In the genomic region with DNA sequence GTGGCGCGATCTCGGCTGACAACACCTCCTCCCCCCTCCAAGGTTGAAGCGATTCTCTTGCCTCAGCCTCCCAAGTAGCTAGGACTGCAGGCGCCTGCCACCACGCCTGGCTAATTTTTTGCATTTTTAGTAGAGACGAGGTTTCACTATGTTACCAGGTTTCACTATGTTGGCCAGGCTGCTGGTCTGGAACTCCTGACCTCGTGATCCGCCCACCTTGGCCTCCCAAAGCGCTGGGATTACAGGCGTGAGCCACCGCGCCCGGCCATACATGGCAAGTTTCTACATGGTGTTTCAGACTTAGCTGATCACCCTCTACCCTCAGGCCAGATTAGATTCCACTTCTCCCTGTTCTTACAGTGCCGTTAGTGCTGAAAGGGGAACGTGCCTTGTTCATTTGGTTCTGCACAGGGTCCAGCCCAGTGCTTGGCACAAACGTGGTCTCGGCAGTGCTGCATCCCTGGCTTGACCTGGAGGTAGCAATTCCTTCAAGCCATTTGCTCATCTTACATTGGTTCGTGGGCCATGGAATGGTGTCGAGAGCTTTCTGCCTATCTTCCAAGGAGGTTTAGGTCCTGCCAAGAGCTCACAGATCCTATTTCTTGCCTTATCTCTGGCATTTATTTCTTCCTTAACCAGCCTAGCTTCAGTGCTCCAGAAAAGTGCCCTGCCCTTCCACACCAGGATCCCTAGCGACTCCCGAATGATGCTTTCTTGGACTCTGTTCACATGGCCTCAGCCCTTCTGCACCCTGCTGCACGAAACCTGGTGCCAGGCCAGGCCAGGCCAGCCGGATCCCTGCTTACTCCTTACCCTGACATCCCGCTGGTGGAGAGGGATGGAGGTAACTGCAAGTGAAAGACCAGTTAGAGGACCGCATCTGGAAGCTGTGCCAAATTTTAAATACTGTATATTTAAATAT, we compare ENCODE assay signal across 9 cellular contexts. TPM values are rescaled to one million over a fixed set of nuclear protein-coding genes. Genes with fewer than 3 reads are reported as not detected.
DNase-seq lines count a peak whose midpoint lies in the region; ATAC-seq and TF ChIP-seq lines count a peak whose summit lies in the region.
"Had no signal": no experiment of that assay in that cellular context is flagged by ENCODE, and none has a peak within 500 bp of the region (broad histone marks: within the 10 kb centered on the region; RNA-seq: fewer than 3 reads in every experiment).

No MANE protein-coding gene starts in this region.

- no peak overlapping the region for H2BK12ac ChIP-seq in H9 (ENCODE audit: insufficient read length, low read depth, low read length)

- peak overlapping the region; percentile 52 to 98 (median 72) for H3K27ac Mint-ChIP-seq in CD4-positive, CD25-positive, alpha-beta regulatory T cell
- H3K27ac Mint-ChIP-seq in H9 (peak overlapping the region in 1 of 3 experiments; percentile 79; a peak in 2 of 7 replicates), brain (peak overlapping the region; percentile 71 to 100 (median 90)), nephron (peak overlapping the region; percentile 69 to 98 (median 82))

- no peak overlapping the region for H3K4me3 ChIP-seq in CD4-positive, CD25-positive, alpha-beta regulatory T cell (ENCODE audit: low read depth, low read length)

- peaks cover 34% of the 10 kb centered on the region for H3K36me3 ChIP-seq in CD4-positive, CD25-positive, alpha-beta regulatory T cell (ENCODE audit: control insufficient read depth, insufficient read depth, low read length)

- H3K9me3 Mint-ChIP-seq in CD4-positive, CD25-positive, alpha-beta regulatory T cell: peaks cover 0 to 24% (median 0%) of the 10 kb centered on the region in 7 donors
- H3K9me3 Mint-ChIP-seq in H9: peaks cover 14 to 17% of the 10 kb centered on the region in 2 experiments; a peak in 4 of 5 replicates
- peaks cover 0 to 34% (median 4%) of the 10 kb centered on the region in 5 experiments for H3K9me3 Mint-ChIP-seq in brain
- H3K9me3 Mint-ChIP-seq in nephron: no peaks in the 10 kb centered on the region

- H3K4me2 ChIP-seq in H9 (ENCODE audit: insufficient read depth, insufficient read length, low read length): no peak overlapping the region

- no peaks in the 10 kb centered on the region for H3K9me3 ChIP-seq in CD4-positive, CD25-positive, alpha-beta regulatory T cell (ENCODE audit: control insufficient read depth in 2 of 2, low read length in 2 of 2)
- H3K9me3 ChIP-seq in H9 (ENCODE audit: control insufficient read depth, low read depth, low read length): no peaks in the 10 kb centered on the region

- no peaks in the 10 kb centered on the region for H3K27me3 ChIP-seq in CD4-positive, CD25-positive, alpha-beta regulatory T cell (ENCODE audit: control insufficient read depth, insufficient read depth, low read length)
- H3K27me3 ChIP-seq in H9 (ENCODE audit: insufficient read depth, low read length): no peaks in the 10 kb centered on the region

- H3K79me2 ChIP-seq in H9 (ENCODE audit: insufficient read depth, low read length): no peaks in the 10 kb centered on the region

- no peak overlapping the region for H4K8ac ChIP-seq in H9 (replicated peaks; ENCODE audit: insufficient read length, low read depth, low read length)

- WGBS in H9 (ENCODE audit: extremely low coverage, insufficient read length, low lambda C conversion rate): no CpG with 5 or more reads among the region's 26 CpGs

- no peak overlapping the region for H3T11ph ChIP-seq in H9 (ENCODE audit: low read length)

- H2BK5ac ChIP-seq in H9 (ENCODE audit: insufficient read length, low read length): no peak overlapping the region

- H3K9ac ChIP-seq in H9 (ENCODE audit: extremely low read depth, insufficient read length, low read length): no peak overlapping the region

- peaks cover 26% of the 10 kb centered on the region for H3K27me3 Mint-ChIP-seq in CD4-positive, CD25-positive, alpha-beta regulatory T cell
- H3K27me3 Mint-ChIP-seq in H9 (ENCODE audit: low read depth) (peaks cover 25% of the 10 kb centered on the region), brain (peaks cover 38% of the 10 kb centered on the region), nephron (ENCODE audit: low read depth) (peaks cover 4% of the 10 kb centered on the region)

- H3K27ac ChIP-seq in CD4-positive, CD25-positive, alpha-beta regulatory T cell (ENCODE audit: insufficient read depth, low read length, poor library complexity, severe bottlenecking): peak overlapping the region; percentile 48
- no peak overlapping the region for H3K27ac ChIP-seq in H9 (ENCODE audit: insufficient read length, low read depth, low read length)

- intact Hi-C loops in Right ventricle myocardium inferior (cut with DNase I): no loop called here

- no peak for ATAC-seq in CD4-positive, CD25-positive, alpha-beta regulatory T cell (ENCODE audit: low read depth in 2 of 2)
- no peak for ATAC-seq in Right ventricle myocardium inferior
- ATAC-seq: right cardiac atrium had no signal

- H3K23me2 ChIP-seq in H9 (ENCODE audit: insufficient read length, low read depth, low read length, poor library complexity, severe bottlenecking): peaks cover 10% of the 10 kb centered on the region

- H2AFZ ChIP-seq in H9 (ENCODE audit: low read length): no peak overlapping the region

- no peak overlapping the region for H2BK15ac ChIP-seq in H9 (ENCODE audit: low read depth, low read length)

- H4K91ac ChIP-seq in H9 (ENCODE audit: insufficient read length, low read depth, low read length): no peak overlapping the region

- H3K18ac ChIP-seq in H9 (ENCODE audit: insufficient read length, low read depth, low read length): no peak overlapping the region

- TF ChIP-seq CTCF in H9 (conservative IDR thresholded peaks at IDR 0.05) (no peak), brain (conservative IDR thresholded peaks at IDR 0.05) (no peak), nephron (IDR thresholded peaks at IDR 0.05; ENCODE audit: unreplicated experiment in 3 of 3) (no peak)

- H2BK120ac ChIP-seq in H9 (ENCODE audit: low read depth, low read length, poor library complexity, severe bottlenecking): no peak overlapping the region

- no peak overlapping the region for H2BK20ac ChIP-seq in H9 (ENCODE audit: low read depth, low read length, poor library complexity, severe bottlenecking)

- no peak overlapping the region for H2AK5ac ChIP-seq in H9 (ENCODE audit: insufficient read length, low read length)

- H4K5ac ChIP-seq in H9 (ENCODE audit: insufficient read length, low read depth, low read length): no peak overlapping the region

- H3K4me1 Mint-ChIP-seq in CD4-positive, CD25-positive, alpha-beta regulatory T cell: peaks cover 24 to 66% (median 50%) of the 10 kb centered on the region in 4 donors
- H3K4me1 Mint-ChIP-seq in H9 (peaks cover 14 to 24% of the 10 kb centered on the region in 2 experiments), brain (peaks cover 48% of the 10 kb centered on the region), nephron (peaks cover 30% of the 10 kb centered on the region)

- H3K36me3 Mint-ChIP-seq in CD4-positive, CD25-positive, alpha-beta regulatory T cell: peaks cover 56% of the 10 kb centered on the region
- H3K36me3 Mint-ChIP-seq in H9 (ENCODE audit: insufficient read depth in 1 of 3, low read depth in 3 of 3) (peaks cover 19 to 36% (median 25%) of the 10 kb centered on the region in 3 experiments; a peak in 6 of 7 replicates), brain (peaks cover 24% of the 10 kb centered on the region), nephron (ENCODE audit: low read depth) (peaks cover 21% of the 10 kb centered on the region)

- no peak overlapping the region for H3K56ac ChIP-seq in H9 (ENCODE audit: insufficient read length, low read depth, low read length)

- DNase-seq in CD4-positive, CD25-positive, alpha-beta regulatory T cell: no peak
- DNase-seq in H9 (no peak), midbrain (lab: John Stamatoyannopoulos, UW) (no peak), Right ventricle myocardium inferior (ENCODE audit: missing footprints) (no peak)
- DNase-seq in central memory CD4-positive, alpha-beta T cell: no peak
- DNase-seq: NCI-H2081 treated with DMSO at 0.1 percent for 48 hours had no signal

- no peaks in the 10 kb centered on the region for H4K20me1 ChIP-seq in H9 (ENCODE audit: control insufficient read depth, insufficient read depth, insufficient read length)

- H3K23ac ChIP-seq in H9 (ENCODE audit: insufficient read length, low read depth, low read length): no peak overlapping the region

- H3K4me1 ChIP-seq in CD4-positive, CD25-positive, alpha-beta regulatory T cell (ENCODE audit: control insufficient read depth, insufficient read depth, low read length, poor library complexity, severe bottlenecking): peaks cover 44% of the 10 kb centered on the region
- H3K4me1 ChIP-seq in H9 (ENCODE audit: insufficient read depth, low read length): no peaks in the 10 kb centered on the region

- no peaks in the 10 kb centered on the region for H3K79me1 ChIP-seq in H9 (ENCODE audit: insufficient read depth, low read depth, low read length, poor library complexity, severe bottlenecking)

- H3K4me3 Mint-ChIP-seq in CD4-positive, CD25-positive, alpha-beta regulatory T cell: peak overlapping the region; percentile 46 to 97 (median 86)
- H3K4me3 Mint-ChIP-seq in H9 (peak overlapping the region; percentile 34 to 72; a peak in 3 of 5 replicates), brain (peak overlapping the region; percentile 66 to 100 (median 88)), nephron (peak overlapping the region; percentile 77 to 95 (median 84))

- no peak overlapping the region for H3K14ac ChIP-seq in H9 (ENCODE audit: insufficient read depth, low read length)

- H3K4ac ChIP-seq in H9 (ENCODE audit: low read depth, low read length): no peak overlapping the region

RNA-seq across cellular contexts. Expression of a gene that starts 14.8 kb away (rescaled TPM):
- 3.7 TPM for total RNA-seq in CD4-positive, CD25-positive, alpha-beta regulatory T cell
- 1 to 10 TPM; 1.5 to 5.3 (median 3.4) TPM for polyA plus RNA-seq in CD4-positive, CD25-positive, alpha-beta regulatory T cell
- total RNA-seq in H9 (2021) (160 and 171 TPM in 2 replicates), Right ventricle myocardium inferior (1.2 TPM)
- 55.1 TPM for polyA plus RNA-seq in brain (ENCODE audit: insufficient read depth, low read depth, low replicate concordance)

RNA-seq across cellular contexts. Expression of a gene that starts 22.7 kb away (rescaled TPM):
- total RNA-seq in CD4-positive, CD25-positive, alpha-beta regulatory T cell: 265 TPM
- 10 to 100 TPM; 20.2 to 32.4 (median 24.1) TPM for polyA plus RNA-seq in CD4-positive, CD25-positive, alpha-beta regulatory T cell
- total RNA-seq in H9 (2021) (36.9 and 37.0 TPM in 2 replicates), Right ventricle myocardium inferior (13.1 TPM)
- 21.4 TPM for polyA plus RNA-seq in brain (ENCODE audit: insufficient read depth, low read depth, low replicate concordance)

RNA-seq across cellular contexts. Expression of a gene that starts 23.9 kb away (rescaled TPM):
- 13.9 TPM for total RNA-seq in CD4-positive, CD25-positive, alpha-beta regulatory T cell
- polyA plus RNA-seq in CD4-positive, CD25-positive, alpha-beta regulatory T cell: 10 to 100 TPM in 3 of 4 donors, 1 to 10 TPM in 1; 7.4 to 12.7 (median 11.2) TPM
- total RNA-seq in H9 (2021): 224 and 228 TPM in 2 replicates
- polyA plus RNA-seq in brain (ENCODE audit: insufficient read depth, low read depth, low replicate concordance): 20.4 TPM
- total RNA-seq in Right ventricle myocardium inferior: 14.7 TPM

RNA-seq across cellular contexts. Expression of a gene that starts 35.2 kb away (rescaled TPM):
- 10.1 TPM for total RNA-seq in CD4-positive, CD25-positive, alpha-beta regulatory T cell
- polyA plus RNA-seq in CD4-positive, CD25-positive, alpha-beta regulatory T cell: 10 to 100 TPM; 23.6 to 29.9 (median 25.4) TPM
- total RNA-seq in H9 (2021): 3.1 and 3.4 TPM in 2 replicates
- polyA plus RNA-seq in brain (ENCODE audit: insufficient read depth, low read depth, low replicate concordance): 8.7 TPM
- 9.2 TPM for total RNA-seq in Right ventricle myocardium inferior

RNA-seq across cellular contexts. Expression of a gene that starts 49.0 kb away (rescaled TPM):
- 27.3 TPM for total RNA-seq in CD4-positive, CD25-positive, alpha-beta regulatory T cell
- 10 to 100 TPM; 20.6 to 38.9 (median 29.9) TPM for polyA plus RNA-seq in CD4-positive, CD25-positive, alpha-beta regulatory T cell
- total RNA-seq in H9 (2021) (12.7 and 14.3 TPM in 2 replicates), Right ventricle myocardium inferior (6.7 TPM)
- polyA plus RNA-seq in brain (ENCODE audit: insufficient read depth, low read depth, low replicate concordance): 47.2 TPM

Comparison
In these comparisons a context has a peak if more than half of its experiments do, and no peak if none do; other contexts are left out.
1. RNA of a gene that starts 14.8 kb away (total RNA-seq): 160 to 171 TPM in H9; 3.7 TPM in CD4-positive, CD25-positive, alpha-beta regulatory T cell (single experiment) and 1.2 TPM in Right ventricle myocardium inferior (single experiment); every median in the first group is over 10 times any median in the second.
2. RNA of a gene that starts 23.9 kb away (total RNA-seq): 224 to 228 TPM in H9; 14.7 TPM in Right ventricle myocardium inferior (single experiment) and 13.9 TPM in CD4-positive, CD25-positive, alpha-beta regulatory T cell (single experiment); every median in the first group is over 10 times any median in the second.
3. Peak in every context shown above with its lines, with median percentiles within 50 percentile points of each other: H3K4me3 Mint-ChIP-seq.